In genomic region chr2:191013876-191014652, GRCh38 we compare ENCODE assay signal across 8 cellular contexts. TPM values are rescaled to one million over a fixed set of nuclear protein-coding genes. Genes with fewer than 3 reads are reported as not detected.
A peak's percentile ranks its signal among the peaks of the same experiment; 100 is the strongest.
DNase-seq lines count a peak whose midpoint lies in the region; ATAC-seq and TF ChIP-seq lines count a peak whose summit lies in the region.

Gene STAT1 (minus strand): TSS chr2:191014171. CDS start chr2:191010003, 4,168 bp downstream.

- peak within 1 kb of the TSS; percentile 70 to 93 for H3K9ac ChIP-seq in mucosa of rectum (ENCODE audit: low read depth in 1 of 2, low read length in 2 of 2)

- CTCF ChIA-PET in OCI-LY7 (lab: Charles Lee; ENCODE audit: unreplicated experiment) = no interaction called here

- DNase-seq in DMS114 treated with DMSO at 0.1 percent for 48 hours (lab: John Stamatoyannopoulos, UW; ENCODE audit: unreplicated experiment) = peak; percentile 77
- peak; percentile 97 for DNase-seq in HuH-7 (ENCODE audit: low spot score)
- peak; percentile 92 for DNase-seq in OCI-LY7 (ENCODE audit: low spot score)
- DNase-seq in activated T-cell treated with anti-CD3 and anti-CD28 coated beads for 24 hours (ENCODE audit: low read depth) = peak; percentile 97
- DNase-seq in erythroblast (lab: John Stamatoyannopoulos, UW) = peak; percentile 94 to 97
- peak; percentile 93 for DNase-seq in stimulated activated CD8-positive, alpha-beta memory T cell treated with anti-CD3 and anti-CD28 coated beads, Interleukin-4, amount 100 ng/mL, for 4 hours (ENCODE audit: low read depth in 2 of 2, low spot score in 1 of 2)

- H3K36me3 ChIP-seq in OCI-LY7 (ENCODE audit: insufficient read depth, low read length) (peaks cover 9% of the 10 kb centered on the region), mucosa of rectum (ENCODE audit: control insufficient read depth in 2 of 2, insufficient read depth in 2 of 2, low read length in 2 of 2) (peaks cover 11 to 12% of the 10 kb centered on the region in 2 donors)

- peak; percentile 84 for ATAC-seq in GM21526 (IDR thresholded peaks at IDR 0.05; ENCODE audit: low FRiP score, unreplicated experiment)

- no TSS peak for BruUV-seq in OCI-LY7 (replicated peaks; lab: Mats Ljungman, UMichigan)

- 0 out of 2 replicates have a peak, but pooled peaks cover 8% of the 10 kb centered on the region for H3K79me2 ChIP-seq in OCI-LY7 (ENCODE audit: insufficient read depth, low read depth, low read length)

- H3K27me3 ChIP-seq in mucosa of rectum (ENCODE audit: control insufficient read depth in 2 of 2, insufficient read depth in 2 of 2, low read length in 2 of 2) = no peaks in the 10 kb centered on the region

- H3K27ac ChIP-seq in OCI-LY7 (ENCODE audit: low read depth, low read length, poor library complexity, severe bottlenecking) (peak within 1 kb of the TSS; percentile 19), mucosa of rectum (ENCODE audit: low read depth in 2 of 2, low read length in 2 of 2) (peak within 1 kb of the TSS; percentile 88 to 92)

- POLR2A ChIA-PET in OCI-LY7 (lab: Charles Lee) = interaction anchor here (0.5 to 1.9 kb wide), 9 partner anchors 8 to 1572 kb away, joined by 3 to 8 read pairs (median 4); no protein-coding TSS in a partner anchor

- no peak for TF ChIP-seq CTCF in OCI-LY7 (conservative IDR thresholded peaks at IDR 0.05; ENCODE audit: low read length)

- peak within 1 kb of the TSS; percentile 76 for H2AFZ ChIP-seq in OCI-LY7 (ENCODE audit: low read length)

- peak within 1 kb of the TSS; percentile 96 for H3K4me2 ChIP-seq in OCI-LY7 (ENCODE audit: low read length)

- H3K4me3 ChIP-seq in OCI-LY7 (ENCODE audit: low read depth, low read length, poor library complexity, severe bottlenecking) (peak within 1 kb of the TSS; percentile 85), mucosa of rectum (ENCODE audit: low read length in 2 of 2) (peak within 1 kb of the TSS; percentile 75 to 100)

- intact Hi-C loops in OCI-LY7 (cut with micrococcal nuclease; ENCODE audit: unreplicated experiment) = loop anchor here (10.0 kb wide), 1 partner anchor 349 kb away; no protein-coding TSS in a partner anchor

- H3K9me3 ChIP-seq in OCI-LY7 (ENCODE audit: low read length) = no peaks in the 10 kb centered on the region
- H3K9me3 ChIP-seq in mucosa of rectum (ENCODE audit: control insufficient read depth in 2 of 2, low read length in 2 of 2) = no peaks in the 10 kb centered on the region

- H4K20me1 ChIP-seq in OCI-LY7 (ENCODE audit: insufficient read depth, low read length) = no peaks in the 10 kb centered on the region; the same call in 1 of the 2 replicates

- H3K9me2 ChIP-seq in OCI-LY7 (ENCODE audit: insufficient read depth, low read length) = no peaks in the 10 kb centered on the region

- TF ChIP-seq POLR2A in erythroblast (IDR thresholded peaks at IDR 0.05; ENCODE audit: low read length) = peak; percentile 95

- H3K4me1 ChIP-seq in OCI-LY7 (ENCODE audit: insufficient read depth, low read length, poor library complexity, severe bottlenecking) (peaks cover 14% of the 10 kb centered on the region), mucosa of rectum (ENCODE audit: control insufficient read depth in 2 of 2, insufficient read depth in 2 of 2, low read length in 2 of 2) (peaks cover 18 to 19% of the 10 kb centered on the region in 2 donors)

RNA-seq across cellular contexts. Expression of gene STAT1, which starts in this region (rescaled TPM):
- total RNA-seq in OCI-LY7 (2014; rRNA removed; shearing (Covaris generic)) = 17.2 and 23.1 TPM in 2 replicates
- 23.0 and 24.8 TPM in 2 replicates for total RNA-seq in OCI-LY7 (2022)

Comparison
In these comparisons a context has a peak if more than half of its experiments do, and no peak if none do; other contexts are left out.
1. Peak in every context shown above with its lines: DNase-seq, ATAC-seq, H3K4me3 ChIP-seq and H3K27ac ChIP-seq.